In the genomic region with DNA sequence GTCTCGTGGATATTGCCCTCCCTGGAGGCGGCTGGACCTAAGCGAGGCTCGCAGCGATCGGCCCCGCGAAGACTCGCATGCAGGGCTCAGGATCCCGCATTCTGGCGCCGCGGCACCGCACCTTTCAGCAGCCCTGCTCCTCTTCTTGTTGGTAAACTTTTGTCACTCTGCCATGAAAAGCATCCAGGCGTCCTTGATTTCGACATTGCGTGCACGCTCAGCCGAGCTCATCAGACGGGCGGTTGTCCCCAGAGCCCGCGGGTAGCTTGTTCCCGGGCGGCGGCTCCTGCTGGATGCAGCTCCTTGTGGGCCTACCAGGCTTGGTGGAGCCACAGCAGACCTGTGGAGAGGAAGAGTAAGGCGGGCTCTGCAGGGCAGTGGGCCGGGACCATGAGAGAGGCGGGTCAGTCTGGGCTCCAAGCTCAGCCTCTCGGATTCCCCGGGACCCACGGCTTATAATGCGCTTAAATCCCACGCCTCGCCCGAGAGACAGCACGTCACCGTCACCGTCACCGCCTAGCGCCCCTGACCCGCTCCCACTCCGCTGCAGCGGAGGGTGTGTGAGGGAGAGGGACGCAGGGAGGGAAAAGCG, we compare ENCODE assay signal across 9 cellular contexts. TPM values are rescaled to one million over a fixed set of nuclear protein-coding genes. Genes with fewer than 3 reads are reported as not detected.
DNase-seq lines count a peak whose midpoint lies in the region; ATAC-seq lines count a peak whose summit lies in the region.
"Had no signal": no experiment of that assay in that cellular context is flagged by ENCODE, and none has a peak within 500 bp of the region (broad histone marks: within the 10 kb centered on the region; RNA-seq: fewer than 3 reads in every experiment).

No MANE protein-coding gene starts in this region.

- ATAC-seq in right cardiac atrium, result peak; percentile 39 to 49
- no peak for ATAC-seq in GM21737 (IDR thresholded peaks at IDR 0.05; ENCODE audit: unreplicated experiment)
- no peak for ATAC-seq in HG02938 (IDR thresholded peaks at IDR 0.05; ENCODE audit: unreplicated experiment)
- no peak for ATAC-seq in HG02970 (IDR thresholded peaks at IDR 0.05; ENCODE audit: low FRiP score, unreplicated experiment)

- H3K27me3 Mint-ChIP-seq in activated CD4-positive, alpha-beta memory T cell treated with anti-CD3 and anti-CD28 coated beads for 36 hours, result peaks cover 2% of the 10 kb centered on the region

- peak overlapping the region; percentile 62 for H3K27ac Mint-ChIP-seq in activated CD4-positive, alpha-beta memory T cell treated with anti-CD3 and anti-CD28 coated beads for 36 hours
- H3K27ac Mint-ChIP-seq: activated naive CD4-positive, alpha-beta T cell treated with anti-CD3 and anti-CD28 coated beads, Interleukin-2, amount 50 U/mL, for 72 hours had no signal

- CTCF ChIA-PET in activated CD4-positive, alpha-beta memory T cell treated with anti-CD3 and anti-CD28 coated beads for 36 hours (lab: Charles Lee), result interaction anchor here (0.7 to 2.4 kb wide), 4 partner anchors 13 to 50 kb away, joined by 3 to 8 read pairs (median 4); no protein-coding TSS in a partner anchor

- peak overlapping the region; percentile 68 for H3K4me3 ChIP-seq in Jurkat, Clone E6-1 (ENCODE audit: low read length)
- H3K4me3 ChIP-seq in right cardiac atrium (ENCODE audit: low read length), result peak overlapping the region; percentile 54
- peak overlapping the region; percentile 17 for H3K4me3 ChIP-seq in skeletal muscle cell (ENCODE audit: low read depth, low read length)

- H3K27ac ChIP-seq in right cardiac atrium (ENCODE audit: low read length), result no peak overlapping the region

- H3K4me1 ChIP-seq in right cardiac atrium (ENCODE audit: control insufficient read depth, insufficient read depth, low read length), result no peaks in the 10 kb centered on the region

- no peaks in the 10 kb centered on the region for H3K9me3 Mint-ChIP-seq in activated CD4-positive, alpha-beta memory T cell treated with anti-CD3 and anti-CD28 coated beads for 36 hours

- WGBS in right cardiac atrium, result under 1% methylated on average over 46 of the region's 46 CpGs

- POLR2A ChIA-PET in activated CD4-positive, alpha-beta memory T cell treated with anti-CD3 and anti-CD28 coated beads for 36 hours (lab: Charles Lee), result interaction anchor here (1.9 kb wide), 1 partner anchor 229 kb away, joined by 5 read pairs; no protein-coding TSS in a partner anchor

- no peaks in the 10 kb centered on the region for H3K27me3 ChIP-seq in right cardiac atrium (ENCODE audit: control insufficient read depth, insufficient read depth)

- intact Hi-C loops in activated CD4-positive, alpha-beta memory T cell treated with anti-CD3 and anti-CD28 coated beads for 36 hours (cut with micrococcal nuclease), result no loop called here
- intact Hi-C loops in right cardiac atrium (cut with DNase I), result no loop called here

- H3K9me3 ChIP-seq in right cardiac atrium (ENCODE audit: control insufficient read depth, low read length), result no peaks in the 10 kb centered on the region

- H3K4me1 Mint-ChIP-seq in activated CD4-positive, alpha-beta memory T cell treated with anti-CD3 and anti-CD28 coated beads for 36 hours (ENCODE audit: low read depth), result peaks cover 12% of the 10 kb centered on the region

- H3K36me3 Mint-ChIP-seq in activated CD4-positive, alpha-beta memory T cell treated with anti-CD3 and anti-CD28 coated beads for 36 hours, result peaks cover 2% of the 10 kb centered on the region

- DNase-seq in CD1c-positive myeloid dendritic cell (ENCODE audit: extremely low spot score), result peak; percentile 8
- no peak for DNase-seq in Jurkat, Clone E6-1 (ENCODE audit: low read depth, low spot score)
- peak; percentile 26 for DNase-seq in activated CD4-positive, alpha-beta memory T cell treated with anti-CD3 and anti-CD28 coated beads for 36 hours
- peak; percentile 17 to 59 (median 47) for DNase-seq in right cardiac atrium
- no peak for DNase-seq in skeletal muscle cell (ENCODE audit: low read depth)

- H3K4me3 Mint-ChIP-seq in activated CD4-positive, alpha-beta memory T cell treated with anti-CD3 and anti-CD28 coated beads for 36 hours, result peak overlapping the region; percentile 80

RNA-seq across cellular contexts. Expression of a gene that starts 1.8 kb away (rescaled TPM):
- 6.8 TPM for polyA plus RNA-seq in Jurkat, Clone E6-1 (2012; ENCODE audit: insufficient read depth, insufficient read length)
- total RNA-seq in activated CD4-positive, alpha-beta memory T cell treated with anti-CD3 and anti-CD28 coated beads for 36 hours, result 1 to 10 TPM; 8.3 to 8.6 TPM
- 10 to 100 TPM in 1 of 4 donors, 1 to 10 TPM in 3; 2.1 to 12.3 (median 7.2) TPM for total RNA-seq in right cardiac atrium
- polyA plus RNA-seq in right cardiac atrium, result 3.1 TPM

Comparison
In these comparisons a context has a peak if more than half of its experiments do, and no peak if none do; other contexts are left out.
1. DNase-seq: peak in CD1c-positive myeloid dendritic cell (single experiment), activated CD4-positive, alpha-beta memory T cell treated with anti-CD3 and anti-CD28 coated beads for 36 hours (single experiment) and right cardiac atrium (3 of 3); none in Jurkat, Clone E6-1 (single experiment) and skeletal muscle cell (single experiment).
2. H3K4me3 ChIP-seq: peak in every context shown above with its lines; median percentile 68 in Jurkat, Clone E6-1; 54 in right cardiac atrium; 17 in skeletal muscle cell.
3. ATAC-seq: peak in right cardiac atrium (2 of 2); none in GM21737 (single experiment), HG02938 (single experiment) and HG02970 (single experiment).